8 cellular contexts compared by ENCODE assay signal in the genomic region with DNA sequence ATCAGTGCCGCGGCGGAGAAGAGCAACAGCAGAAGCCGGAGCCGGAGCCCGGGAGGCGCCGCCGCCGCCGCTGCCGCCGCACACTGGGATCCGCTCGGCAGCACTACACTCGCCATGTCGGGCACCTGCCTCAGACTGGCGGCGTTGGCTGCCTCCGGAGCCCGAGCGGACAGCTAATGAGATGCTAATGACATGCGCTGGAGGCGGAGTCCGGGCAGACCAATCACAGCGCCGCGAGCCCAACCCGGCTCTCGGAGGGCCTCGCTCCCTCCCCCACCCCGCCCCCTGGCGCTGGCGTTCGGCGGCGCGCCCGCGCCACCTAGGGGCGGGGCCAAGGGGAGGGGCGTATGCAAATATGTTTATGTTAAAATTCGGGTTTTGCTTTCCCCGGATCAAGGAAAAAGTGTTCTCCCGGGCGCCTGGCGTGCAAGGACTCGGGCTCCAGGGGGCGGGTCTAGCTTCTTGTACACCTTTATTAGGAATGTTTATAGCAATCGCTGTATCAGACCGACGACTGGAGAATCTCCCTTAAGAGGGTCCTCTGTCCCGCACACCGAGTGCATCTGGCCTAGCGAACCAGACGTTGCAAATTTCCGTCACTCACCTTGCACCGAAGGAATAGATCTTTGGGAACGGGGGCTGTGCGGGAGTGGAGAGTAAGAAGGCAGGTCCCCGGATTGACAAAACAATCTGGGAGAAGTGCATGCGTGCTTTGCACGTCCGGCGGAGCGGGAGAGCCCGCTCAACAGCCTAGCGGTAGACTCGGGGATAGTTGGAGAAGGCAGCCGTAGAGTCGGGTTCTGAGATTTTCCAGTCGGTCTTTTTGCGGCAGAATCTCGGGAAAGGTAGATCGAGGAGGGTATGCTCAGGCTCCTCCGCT. TPM values are rescaled to one million over a fixed set of nuclear protein-coding genes. Genes with fewer than 3 reads are reported as not detected.
A peak's percentile ranks its signal among the peaks of the same experiment; 100 is the strongest.
DNase-seq lines count a peak whose midpoint lies in the region; ATAC-seq and TF ChIP-seq lines count a peak whose summit lies in the region.

A gene (minus strand): TSS at position 137 of the 880 bp plus-strand sequence.

- ATAC-seq in HG03354 (IDR thresholded peaks at IDR 0.05; ENCODE audit: poor library complexity, severe bottlenecking, unreplicated experiment): peak; percentile 85

- peak; percentile 15 for TF ChIP-seq CTCF in GM13977 (IDR thresholded peaks at IDR 0.05; ENCODE audit: extremely low read depth, insufficient read depth, missing control alignments)
- TF ChIP-seq CTCF in epithelial cell of proximal tubule (conservative IDR thresholded peaks at IDR 0.05; ENCODE audit: low read depth, low read length): peak; percentile 65

- H3K4me3 ChIP-seq in epithelial cell of proximal tubule (ENCODE audit: low read depth, low read length): peak within 1 kb of the TSS; percentile 74

- DNase-seq in GM13977 (ENCODE audit: low spot score) (peak; percentile 87), NCI-H82 (lab: John Stamatoyannopoulos, UW) (peak; percentile 97), activated T-cell treated with anti-CD3 and anti-CD28 coated beads for 4 hours (peak; percentile 55), epithelial cell of proximal tubule (ENCODE audit: low read depth) (peak; percentile 40), midbrain (lab: John Stamatoyannopoulos, UW) (peak; percentile 99), GDM1 (lab: John Stamatoyannopoulos, UW) (no peak)
- DNase-seq in stimulated activated CD8-positive, alpha-beta memory T cell treated with anti-CD3 and anti-CD28 coated beads, Interleukin-15, amount 100 ng/mL, for 24 hours (ENCODE audit: low read depth): peak; percentile 52

- in situ Hi-C loops in GM13977 (cut with MboI; ENCODE audit: low pct_unique_long_range_greater_than_20kb, low sequenced_read_pairs, unreplicated experiment): no loop called here

RNA-seq across cellular contexts. Expression of the gene that starts here (rescaled TPM):
- 21.3 and 36.3 TPM in 2 replicates for total RNA-seq in epithelial cell of proximal tubule
